Comparison of ENCODE assay signal across 12 cellular contexts in the genomic region with DNA sequence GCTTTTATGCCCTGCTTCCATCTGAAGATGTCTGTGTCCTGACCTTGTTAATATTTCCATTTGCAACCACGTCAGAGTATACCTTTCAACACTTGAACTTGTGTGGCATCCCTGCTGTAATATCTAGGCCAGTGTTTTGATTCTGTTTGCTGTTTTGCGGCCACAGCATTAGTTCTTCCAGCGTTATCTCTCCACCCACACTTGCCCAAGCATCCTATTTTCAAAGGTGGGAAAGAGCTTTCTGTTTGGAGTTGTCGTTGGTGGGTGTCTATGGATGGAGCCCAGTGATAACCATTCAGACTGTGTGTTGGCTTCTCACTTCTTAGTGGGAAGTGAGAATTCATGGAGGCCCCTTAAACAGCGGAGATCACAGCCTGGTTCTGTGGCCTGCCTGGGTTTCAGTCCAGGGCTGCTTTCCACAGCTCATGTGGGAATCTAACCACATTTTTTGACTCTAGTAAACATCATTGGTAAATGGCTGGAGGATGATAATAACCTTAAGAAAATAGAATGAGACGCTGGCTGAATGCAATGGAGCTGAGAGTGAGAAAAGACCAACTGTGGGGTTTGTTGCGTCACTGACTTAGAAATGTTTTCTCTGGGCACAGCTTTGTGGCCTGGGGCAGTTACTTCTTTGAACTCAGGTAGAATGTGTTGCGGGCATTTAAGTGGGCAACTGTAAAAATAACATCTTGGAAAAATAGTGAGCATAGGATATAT. TPM values are rescaled to one million over a fixed set of nuclear protein-coding genes. Genes with fewer than 3 reads are reported as not detected.
DNase-seq lines count a peak whose midpoint lies in the region; ATAC-seq and TF ChIP-seq lines count a peak whose summit lies in the region.
"Had no signal": no experiment of that assay in that cellular context is flagged by ENCODE, and none has a peak within 500 bp of the region (broad histone marks: within the 10 kb centered on the region; RNA-seq: fewer than 3 reads in every experiment).

No MANE protein-coding gene starts in this region.

- H3K27me3 ChIP-seq in Caco-2 (replicated peaks; ENCODE audit: control insufficient read depth, insufficient read depth, low read length) (no peaks in the 10 kb centered on the region), osteoblast (ENCODE audit: insufficient read depth, low read length) (peaks cover 11% of the 10 kb centered on the region)

- H3K9me3 ChIP-seq in Caco-2 = no peaks in the 10 kb centered on the region
- no peaks in the 10 kb centered on the region for H3K9me3 ChIP-seq in osteoblast (ENCODE audit: low read depth, low read length)

- no peaks in the 10 kb centered on the region for H4K20me1 ChIP-seq in osteoblast (ENCODE audit: insufficient read depth, low read length)

- no peak overlapping the region for H3K4me3 Mint-ChIP-seq in Caco-2 (ENCODE audit: unreplicated experiment)
- H3K4me3 Mint-ChIP-seq in CD14-positive monocyte = no peak overlapping the region
- H3K4me3 Mint-ChIP-seq: neural progenitor cell had no signal

- CTCF ChIA-PET in Caco-2 (lab: Charles Lee) = interaction anchor here (1.5 kb wide), 1 partner anchor 18 kb away, joined by 4 read pairs; no protein-coding TSS in a partner anchor

- peak overlapping the region; percentile 42 for H3K4me2 ChIP-seq in osteoblast (ENCODE audit: insufficient read depth, low read length)
- H3K4me2 ChIP-seq: neural progenitor cell had no signal

- TF ChIP-seq CTCF in Caco-2 (IDR thresholded peaks at IDR 0.05; ENCODE audit: insufficient read depth in 1 of 2, low read depth in 1 of 2, low read length in 1 of 2, severe bottlenecking in 1 of 2, unreplicated experiment in 1 of 2) (no peak), coronary artery (IDR thresholded peaks at IDR 0.05) (no peak), osteoblast (IDR thresholded peaks at IDR 0.05; ENCODE audit: extremely low read depth, low read depth, low read length) (no peak), CD14-positive monocyte (IDR thresholded peaks at IDR 0.05) (no peak)

- H3K4me1 Mint-ChIP-seq in Caco-2 (ENCODE audit: low read depth, unreplicated experiment) (peaks cover 54% of the 10 kb centered on the region), CD14-positive monocyte (peaks cover 25% of the 10 kb centered on the region)
- H3K4me1 Mint-ChIP-seq: neural progenitor cell had no signal

- H3K4me1 ChIP-seq in Caco-2 = peaks cover 28% of the 10 kb centered on the region
- H3K4me1 ChIP-seq in osteoblast (ENCODE audit: insufficient read depth, low read length) = peaks cover 20% of the 10 kb centered on the region
- H3K4me1 ChIP-seq: neural progenitor cell had no signal

- no peak overlapping the region for H3K4me3 ChIP-seq in Caco-2 (ENCODE audit: low read depth, low read length)
- no peak overlapping the region for H3K4me3 ChIP-seq in coronary artery
- H3K4me3 ChIP-seq in osteoblast (ENCODE audit: insufficient read depth, low read length) = no peak overlapping the region
- H3K4me3 ChIP-seq: neural progenitor cell had no signal

- H3K27ac ChIP-seq in coronary artery = peak overlapping the region; percentile 13 to 14
- peak overlapping the region; percentile 84 for H3K27ac ChIP-seq in osteoblast (ENCODE audit: low read depth, low read length)
- H3K27ac ChIP-seq: neural progenitor cell had no signal

- H3K36me3 ChIP-seq in Caco-2 (ENCODE audit: control insufficient read depth, insufficient read depth, low read length) (no peaks in the 10 kb centered on the region), osteoblast (ENCODE audit: insufficient read depth, low read length) (no peaks in the 10 kb centered on the region)
- H3K36me3 ChIP-seq: neural progenitor cell had no signal

- ATAC-seq in HG03280 (IDR thresholded peaks at IDR 0.05; ENCODE audit: unreplicated experiment) (no peak), HG03460 (IDR thresholded peaks at IDR 0.05; ENCODE audit: unreplicated experiment) (no peak)

- POLR2A ChIA-PET in Caco-2 (lab: Charles Lee) = no interaction called here

- H3K27ac Mint-ChIP-seq in Caco-2 (ENCODE audit: unreplicated experiment) (peak overlapping the region; percentile 64), CD14-positive monocyte (no peak overlapping the region)
- H3K27ac Mint-ChIP-seq: neural progenitor cell had no signal

- DNase-seq in Caco-2 (no peak), MV-4-11 (lab: John Stamatoyannopoulos, UW) (peak; percentile 60), coronary artery (ENCODE audit: low spot score) (peak; percentile 46), osteoblast (ENCODE audit: insufficient read length, low spot score, missing footprints) (no peak), NCI-H1105 treated with DMSO at 0.1 percent for 48 hours (lab: John Stamatoyannopoulos, UW) (no peak), CD14-positive monocyte (ENCODE audit: low spot score) (no peak)
- DNase-seq: activated gamma-delta T cell, Calu3, NCI-H1105 had no signal

- H3K9me3 Mint-ChIP-seq in Caco-2 (ENCODE audit: unreplicated experiment) (no peaks in the 10 kb centered on the region), CD14-positive monocyte (peaks cover 0 to 2% (median 0%) of the 10 kb centered on the region in 7 donors)
- H3K9me3 Mint-ChIP-seq: neural progenitor cell had no signal

- H3K27me3 Mint-ChIP-seq in Caco-2 (ENCODE audit: insufficient read depth, unreplicated experiment) (no peaks in the 10 kb centered on the region), CD14-positive monocyte (ENCODE audit: low read depth in 3 of 3) (peaks cover 0 to 3% (median 0%) of the 10 kb centered on the region in 3 donors)

- BruUV-seq in Caco-2 (replicated peaks; lab: Mats Ljungman, UMichigan) = no TSS peak

- no peaks in the 10 kb centered on the region for H3K79me2 ChIP-seq in osteoblast (ENCODE audit: insufficient read depth, low read length)

- peak overlapping the region; percentile 65 for H2AFZ ChIP-seq in osteoblast (ENCODE audit: low read length)
- H2AFZ ChIP-seq: neural progenitor cell had no signal

- H3K36me3 Mint-ChIP-seq in Caco-2 (ENCODE audit: insufficient read depth, unreplicated experiment) (peaks cover 54% of the 10 kb centered on the region), CD14-positive monocyte (no peaks in the 10 kb centered on the region)
- H3K36me3 Mint-ChIP-seq: neural progenitor cell had no signal

- intact Hi-C loops in Caco-2 (cut with micrococcal nuclease; ENCODE audit: unreplicated experiment) (loop anchor here (2.0 kb wide), 1 partner anchor 61 kb away; no protein-coding TSS in a partner anchor), CD14-positive monocyte (cut with micrococcal nuclease) (no loop called here)

RNA-seq across cellular contexts. Expression of gene TENT5C, which starts 7.6 kb away (rescaled TPM):
- total RNA-seq in Caco-2 (2022) (19.8 and 24.4 TPM in 2 replicates), osteoblast (0.36 and 0.59 TPM in 2 replicates)
- under 1 TPM; 0.17 to 0.27 TPM for polyA plus RNA-seq in CD14-positive monocyte

Comparison
In these comparisons a context has a peak if more than half of its experiments do, and no peak if none do; other contexts are left out.
1. DNase-seq: peak in MV-4-11 (single experiment) and coronary artery (single experiment); none in Caco-2 (0 of 2), osteoblast (single experiment), NCI-H1105 treated with DMSO at 0.1 percent for 48 hours (single experiment) and CD14-positive monocyte (single experiment).
2. RNA of gene TENT5C, which starts 7.6 kb away (total RNA-seq): 19.8 to 24.4 TPM in Caco-2; 0.36 to 0.59 TPM in osteoblast; every median in the first group is over 10 times any median in the second.